27 cellular contexts compared by ENCODE assay signal in genomic region chr19:44344255-44344654, GRCh38. TPM values are rescaled to one million over a fixed set of nuclear protein-coding genes. Genes with fewer than 3 reads are reported as not detected.
"Had no signal": no experiment of that assay in that cellular context is flagged by ENCODE, and none has a peak within 500 bp of the region (broad histone marks: within the 10 kb centered on the region; RNA-seq: fewer than 3 reads in every experiment).

No MANE protein-coding gene starts in this region.

- H3K4me3 Mint-ChIP-seq: activated CD8-positive, alpha-beta T cell treated with anti-CD3 and anti-CD28 coated beads, Interleukin-2, amount 10 ng/mL, durations not matched to agents 7 days and 5 days; activated naive CD8-positive, alpha-beta T cell treated with anti-CD3 and anti-CD28 coated beads, Interleukin-2, amount 50 U/mL, for 24 hours; activated T-helper 1 cell treated with anti-CD3 and anti-CD28 coated beads, Interleukin-12 subunit alpha, Interleukin-12 subunit beta, Interleukin-2, Interleukin-4 antibody, amounts not matched to agents 30 ng/mL and 10 ng/mL and 1 ng/mL, durations not matched to agents 14 hours and 24 hours and 36 hours; natural killer cell treated with Interleukin-12 subunit alpha and Interleukin-12 subunit beta and Interleukin-15 and Interleukin-18, amount 100 ng/mL, for 72 hours; stimulated activated naive CD8-positive, alpha-beta T cell treated with anti-CD3 and anti-CD28 coated beads, Interleukin-15, amount 100 ng/mL, for 72 hours; T-helper 2 cell treated with Interferon-gamma antibody and Interleukin-4, amounts not matched to agents 5 μg/mL and 100 μg/mL, for 36 hours had no signal

- H3K4me3 ChIP-seq: left ventricle myocardium inferior, ovary, prostate gland, tibial artery had no signal

- H3K27me3 ChIP-seq: neutrophil, ovary, tibial artery had no signal

- H3K4me1 ChIP-seq: prostate gland, tibial artery had no signal

- DNase-seq: activated CD4-positive, alpha-beta T cell treated with anti-CD3 and anti-CD28 coated beads for 1 hour; activated CD4-positive, alpha-beta T cell treated with anti-CD3 and anti-CD28 coated beads, Interleukin-2, amount 50 U/mL, for 1 hour; activated CD8-positive, alpha-beta T cell treated with anti-CD3 and anti-CD28 coated beads, Interleukin-2, amount 10 ng/mL, durations not matched to agents 7 days and 5 days; activated gamma-delta T cell; activated naive CD4-positive, alpha-beta T cell treated with anti-CD3 and anti-CD28 coated beads, Interleukin-2, amount 50 U/mL, for 16 hours; activated naive CD8-positive, alpha-beta T cell treated with anti-CD3 and anti-CD28 coated beads, Interleukin-2, amount 50 U/mL, for 24 hours; anterior cingulate cortex; dermis blood vessel endothelial cell; effector CD8-positive, alpha-beta T cell; foreskin melanocyte; hippocampal formation; left ventricle myocardium inferior; mammary epithelial cell; midbrain; ovary; stimulated activated CD4-positive, alpha-beta T cell treated with anti-CD3 and anti-CD28 coated beads, Interleukin-4, amount 100 ng/mL, for 24 hours; stimulated activated naive CD8-positive, alpha-beta T cell treated with anti-CD3 and anti-CD28 coated beads, Interleukin-15, amount 100 ng/mL, for 72 hours; tibial artery had no signal

- H3K27me3 Mint-ChIP-seq: activated naive CD8-positive, alpha-beta T cell treated with anti-CD3 and anti-CD28 coated beads, Interleukin-2, amount 50 U/mL, for 24 hours; brain; natural killer cell treated with Interleukin-12 subunit alpha and Interleukin-12 subunit beta and Interleukin-15 and Interleukin-18, amount 100 ng/mL, for 72 hours; stimulated activated naive CD8-positive, alpha-beta T cell treated with anti-CD3 and anti-CD28 coated beads, Interleukin-15, amount 100 ng/mL, for 72 hours had no signal

- H3K27ac Mint-ChIP-seq: activated CD8-positive, alpha-beta T cell treated with anti-CD3 and anti-CD28 coated beads, Interleukin-2, amount 10 ng/mL, durations not matched to agents 7 days and 5 days; activated naive CD8-positive, alpha-beta T cell treated with anti-CD3 and anti-CD28 coated beads, Interleukin-2, amount 50 U/mL, for 24 hours; activated T-helper 1 cell treated with anti-CD3 and anti-CD28 coated beads, Interleukin-12 subunit alpha, Interleukin-12 subunit beta, Interleukin-2, Interleukin-4 antibody, amounts not matched to agents 30 ng/mL and 10 ng/mL and 1 ng/mL, durations not matched to agents 14 hours and 24 hours and 36 hours; natural killer cell treated with Interleukin-12 subunit alpha and Interleukin-12 subunit beta and Interleukin-15 and Interleukin-18, amount 100 ng/mL, for 72 hours; T-helper 2 cell treated with Interferon-gamma antibody and Interleukin-4, amounts not matched to agents 5 μg/mL and 100 μg/mL, for 36 hours had no signal

- FAIRE-seq: endothelial cell of umbilical vein had no signal

- H3K36me3 ChIP-seq: neutrophil, ovary, prostate gland had no signal

- H3K27ac ChIP-seq: left ventricle myocardium inferior, neutrophil, ovary, prostate gland, tibial artery, VCaP had no signal

- H3K9me3 ChIP-seq: prostate gland had no signal

- H3K4me1 Mint-ChIP-seq: activated naive CD8-positive, alpha-beta T cell treated with anti-CD3 and anti-CD28 coated beads, Interleukin-2, amount 50 U/mL, for 24 hours; stimulated activated naive CD8-positive, alpha-beta T cell treated with anti-CD3 and anti-CD28 coated beads, Interleukin-15, amount 100 ng/mL, for 72 hours had no signal

- ATAC-seq: activated CD8-positive, alpha-beta T cell treated with anti-CD3 and anti-CD28 coated beads, Interleukin-2, amount 10 ng/mL, durations not matched to agents 7 days and 5 days; activated naive CD8-positive, alpha-beta T cell treated with anti-CD3 and anti-CD28 coated beads, Interleukin-2, amount 50 U/mL, for 24 hours; esophagus mucosa; natural killer cell treated with Interleukin-12 subunit alpha and Interleukin-12 subunit beta and Interleukin-15 and Interleukin-18, amount 100 ng/mL, for 72 hours; stimulated activated naive CD8-positive, alpha-beta T cell treated with anti-CD3 and anti-CD28 coated beads, Interleukin-15, amount 100 ng/mL, for 72 hours had no signal

RNA-seq across cellular contexts. Expression of gene ZNF112, which starts 12.2 kb away (rescaled TPM):
- total RNA-seq: activated CD8-positive, alpha-beta T cell treated with anti-CD3 and anti-CD28 coated beads, Interleukin-2, amount 10 ng/mL, durations not matched to agents 7 days and 5 days; activated T-helper 1 cell treated with anti-CD3 and anti-CD28 coated beads, Interleukin-12 subunit alpha, Interleukin-12 subunit beta, Interleukin-2, Interleukin-4 antibody, amounts not matched to agents 30 ng/mL and 10 ng/mL and 1 ng/mL, durations not matched to agents 14 hours and 24 hours and 36 hours; natural killer cell treated with Interleukin-12 subunit alpha and Interleukin-12 subunit beta and Interleukin-15 and Interleukin-18, amount 100 ng/mL, for 72 hours had no signal

RNA-seq across cellular contexts. Expression of gene ZNF285, which starts 57.2 kb away (rescaled TPM):
- total RNA-seq: activated T-helper 1 cell treated with anti-CD3 and anti-CD28 coated beads, Interleukin-12 subunit alpha, Interleukin-12 subunit beta, Interleukin-2, Interleukin-4 antibody, amounts not matched to agents 30 ng/mL and 10 ng/mL and 1 ng/mL, durations not matched to agents 14 hours and 24 hours and 36 hours had no signal
